13 cellular contexts compared by ENCODE assay signal in the genomic region with DNA sequence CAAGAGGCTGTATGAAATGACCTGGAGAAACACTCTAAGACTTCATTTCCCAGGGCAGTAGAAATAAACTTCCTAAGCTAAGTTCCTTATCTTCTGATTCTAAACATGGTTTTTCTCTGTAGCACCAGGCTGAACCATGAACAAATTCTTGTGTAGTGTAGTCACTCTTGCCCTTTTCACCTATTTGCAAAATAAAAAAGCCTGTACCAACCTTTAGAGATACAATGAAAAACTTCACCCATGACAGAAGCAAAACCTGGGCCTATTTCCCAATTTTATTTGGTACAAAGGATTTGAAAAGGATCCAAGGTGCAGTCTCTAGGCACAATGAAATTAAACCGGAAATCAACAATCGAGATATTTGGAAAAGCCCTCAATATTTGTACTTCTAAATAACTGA. TPM values are rescaled to one million over a fixed set of nuclear protein-coding genes. Genes with fewer than 3 reads are reported as not detected.
DNase-seq lines count a peak whose midpoint lies in the region; ATAC-seq and TF ChIP-seq lines count a peak whose summit lies in the region.
"Had no signal": no experiment of that assay in that cellular context is flagged by ENCODE, and none has a peak within 500 bp of the region (broad histone marks: within the 10 kb centered on the region; RNA-seq: fewer than 3 reads in every experiment).

No MANE protein-coding gene starts in this region.

- in situ Hi-C loops in astrocyte of the spinal cord (cut with HindIII; ENCODE audit: low sequenced_read_pairs), result no loop called here

- no peak for TF ChIP-seq RAD21 in SK-N-SH (IDR thresholded peaks at IDR 0.05; ENCODE audit: low read length)

- 67% methylated on average over 2 of the region's 2 CpGs for WGBS in SK-N-SH (ENCODE audit: low lambda C conversion rate)

- DNase-seq in SK-N-SH (no peak), astrocyte of the spinal cord (ENCODE audit: low read depth, low spot score) (peak; percentile 63), kidney tubule cell (ENCODE audit: low spot score) (peak; percentile 60), upper lobe of right lung (no peak), hippocampal formation (lab: John Stamatoyannopoulos, UW) (no peak)
- DNase-seq: activated naive CD8-positive, alpha-beta T cell treated with anti-CD3 and anti-CD28 coated beads for 36 hours; H7; NCI-H1105 had no signal

- no peaks in the 10 kb centered on the region for H3K9me2 ChIP-seq in SK-N-SH

- no peaks in the 10 kb centered on the region for H4K20me1 ChIP-seq in SK-N-SH (ENCODE audit: insufficient read depth)

- POLR2A ChIA-PET in SK-N-SH (lab: Yijun Ruan, JAX), result no interaction called here

- H3K36me3 ChIP-seq in SK-N-SH (replicated peaks in 1 of 2; ENCODE audit: control insufficient read depth in 1 of 2, insufficient read depth in 2 of 2, low read length in 1 of 2) (peaks cover 41 to 81% of the 10 kb centered on the region in 2 experiments), upper lobe of right lung (peaks cover 26% of the 10 kb centered on the region)

- ATAC-seq in SK-N-SH treated with all-trans-retinoic acid at 6 μM for 48 hours (no peak), upper lobe of right lung (no peak), HG02970 (IDR thresholded peaks at IDR 0.05; ENCODE audit: low FRiP score, unreplicated experiment) (no peak), GM19452 (IDR thresholded peaks at IDR 0.05; ENCODE audit: unreplicated experiment) (no peak)
- ATAC-seq: sciatic nerve had no signal

- no peak for TF ChIP-seq CTCF in SK-N-SH (IDR thresholded peaks at IDR 0.05)
- no peak for TF ChIP-seq CTCF in astrocyte of the spinal cord (IDR thresholded peaks at IDR 0.05; ENCODE audit: low read depth, low read length)
- TF ChIP-seq CTCF in upper lobe of right lung (IDR thresholded peaks at IDR 0.05), result no peak

- H3K4me3 ChIP-seq in SK-N-SH (ENCODE audit: low read depth in 2 of 2, low read length in 1 of 2) (no peak overlapping the region), astrocyte of the spinal cord (ENCODE audit: low read depth, low read length) (no peak overlapping the region), upper lobe of right lung (no peak overlapping the region)

- H3F3A ChIP-seq in SK-N-SH (replicated peaks; ENCODE audit: insufficient read depth), result peaks cover 14% of the 10 kb centered on the region

- no peak overlapping the region for H3K4me2 ChIP-seq in SK-N-SH

- H3K27ac ChIP-seq in SK-N-SH (ENCODE audit: low read depth in 2 of 2, low read length in 1 of 2) (no peak overlapping the region), upper lobe of right lung (peak overlapping the region; percentile 2)
- H3K27ac ChIP-seq: 22Rv1 had no signal

- H3K27me3 ChIP-seq in SK-N-SH (ENCODE audit: insufficient read depth) (no peaks in the 10 kb centered on the region), upper lobe of right lung (no peaks in the 10 kb centered on the region)

- no peak overlapping the region for H2AFZ ChIP-seq in SK-N-SH (ENCODE audit: low read depth)

- no peak overlapping the region for H3K9ac ChIP-seq in SK-N-SH

- H3K79me2 ChIP-seq in SK-N-SH (ENCODE audit: insufficient read depth), result no peaks in the 10 kb centered on the region

- CTCF ChIA-PET in SK-N-SH (lab: Yijun Ruan, JAX), result no interaction called here

- TF ChIP-seq EP300 in SK-N-SH (IDR thresholded peaks at IDR 0.05; ENCODE audit: borderline replicate concordance in 1 of 2, low read depth in 1 of 2, low read length in 1 of 2), result no peak

- intact Hi-C loops in upper lobe of right lung (cut with DNase I), result no loop called here

- H3K9me3 ChIP-seq in SK-N-SH (peaks cover 5% of the 10 kb centered on the region), upper lobe of right lung (no peaks in the 10 kb centered on the region)

- H3K4me1 ChIP-seq in SK-N-SH (ENCODE audit: control insufficient read depth in 1 of 2, insufficient read depth in 2 of 2, low read depth in 1 of 2, low read length in 1 of 2) (peaks cover 4 to 20% of the 10 kb centered on the region in 2 experiments; a peak in 3 of 4 replicates), upper lobe of right lung (no peaks in the 10 kb centered on the region)

TF ChIP-seq in SK-N-SH, 30 proteins besides CTCF, POLR2A, EP300 and RAD21:
- TF ChIP-seq SIN3A (IDR thresholded peaks at IDR 0.05; ENCODE audit: borderline replicate concordance, low read depth, low read length), result no peak
- TF ChIP-seq JUND (IDR thresholded peaks at IDR 0.05), result peak; percentile 15; the same call in 1 of the 2 replicates
- TF ChIP-seq RXRA (IDR thresholded peaks at IDR 0.05; ENCODE audit: borderline replicate concordance, low read depth), result peak; percentile 17; the same call in 1 of the 2 replicates
- TF ChIP-seq TCF12 (IDR thresholded peaks at IDR 0.05), result peak; percentile 25; the same call in 1 of the 2 replicates
- no peak for TF ChIP-seq MEF2A (IDR thresholded peaks at IDR 0.05; ENCODE audit: borderline replicate concordance, low read depth)
- TF ChIP-seq, protein P1, sequence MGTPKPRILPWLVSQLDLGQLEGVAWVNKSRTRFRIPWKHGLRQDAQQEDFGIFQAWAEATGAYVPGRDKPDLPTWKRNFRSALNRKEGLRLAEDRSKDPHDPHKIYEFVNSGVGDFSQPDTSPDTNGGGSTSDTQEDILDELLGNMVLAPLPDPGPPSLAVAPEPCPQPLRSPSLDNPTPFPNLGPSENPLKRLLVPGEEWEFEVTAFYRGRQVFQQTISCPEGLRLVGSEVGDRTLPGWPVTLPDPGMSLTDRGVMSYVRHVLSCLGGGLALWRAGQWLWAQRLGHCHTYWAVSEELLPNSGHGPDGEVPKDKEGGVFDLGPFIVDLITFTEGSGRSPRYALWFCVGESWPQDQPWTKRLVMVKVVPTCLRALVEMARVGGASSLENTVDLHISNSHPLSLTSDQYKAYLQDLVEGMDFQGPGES (IDR thresholded peaks at IDR 0.05; ENCODE audit: low read depth, low read length), result no peak
- TF ChIP-seq FOSL2 (IDR thresholded peaks at IDR 0.05; ENCODE audit: borderline replicate concordance, low read depth), result peak; percentile 33
- TF ChIP-seq FOXM1 (IDR thresholded peaks at IDR 0.05; ENCODE audit: low read depth), result no peak

TF ChIP-seq in SK-N-SH treated with all-trans-retinoic acid at 6 μM for 48 hours, 23 proteins besides CTCF, POLR2A, EP300 and RAD21 (continues in another document):
- TF ChIP-seq TOX (CRISPR knock-in tag; IDR thresholded peaks at IDR 0.05; ENCODE audit: borderline replicate concordance) (no peak), ZNF8 (CRISPR knock-in tag; IDR thresholded peaks at IDR 0.05) (no peak), CSDC2 (CRISPR knock-in tag; IDR thresholded peaks at IDR 0.05) (no peak), BACH2 (CRISPR knock-in tag; IDR thresholded peaks at IDR 0.05; ENCODE audit: borderline replicate concordance) (no peak), ZC3H10 (CRISPR knock-in tag; IDR thresholded peaks at IDR 0.05) (no peak), ZFP3 (CRISPR knock-in tag; IDR thresholded peaks at IDR 0.05) (no peak), RARB (CRISPR knock-in tag; IDR thresholded peaks at IDR 0.05) (no peak), PPARA (CRISPR knock-in tag; IDR thresholded peaks at IDR 0.05; ENCODE audit: borderline replicate concordance) (no peak), ZFP30 (CRISPR knock-in tag; IDR thresholded peaks at IDR 0.05) (no peak), GLIS3 (CRISPR knock-in tag; IDR thresholded peaks at IDR 0.05) (no peak), ARNTL (CRISPR knock-in tag; IDR thresholded peaks at IDR 0.05; ENCODE audit: borderline replicate concordance, low read depth) (no peak)
- TF ChIP-seq, protein P2, sequence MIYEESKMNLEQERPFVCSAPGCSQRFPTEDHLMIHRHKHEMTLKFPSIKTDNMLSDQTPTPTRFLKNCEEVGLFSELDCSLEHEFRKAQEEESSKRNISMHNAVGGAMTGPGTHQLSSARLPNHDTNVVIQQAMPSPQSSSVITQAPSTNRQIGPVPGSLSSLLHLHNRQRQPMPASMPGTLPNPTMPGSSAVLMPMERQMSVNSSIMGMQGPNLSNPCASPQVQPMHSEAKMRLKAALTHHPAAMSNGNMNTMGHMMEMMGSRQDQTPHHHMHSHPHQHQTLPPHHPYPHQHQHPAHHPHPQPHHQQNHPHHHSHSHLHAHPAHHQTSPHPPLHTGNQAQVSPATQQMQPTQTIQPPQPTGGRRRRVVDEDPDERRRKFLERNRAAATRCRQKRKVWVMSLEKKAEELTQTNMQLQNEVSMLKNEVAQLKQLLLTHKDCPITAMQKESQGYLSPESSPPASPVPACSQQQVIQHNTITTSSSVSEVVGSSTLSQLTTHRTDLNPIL (CRISPR knock-in tag; IDR thresholded peaks at IDR 0.05; ENCODE audit: low read depth), result no peak
- TF ChIP-seq, protein P3, sequence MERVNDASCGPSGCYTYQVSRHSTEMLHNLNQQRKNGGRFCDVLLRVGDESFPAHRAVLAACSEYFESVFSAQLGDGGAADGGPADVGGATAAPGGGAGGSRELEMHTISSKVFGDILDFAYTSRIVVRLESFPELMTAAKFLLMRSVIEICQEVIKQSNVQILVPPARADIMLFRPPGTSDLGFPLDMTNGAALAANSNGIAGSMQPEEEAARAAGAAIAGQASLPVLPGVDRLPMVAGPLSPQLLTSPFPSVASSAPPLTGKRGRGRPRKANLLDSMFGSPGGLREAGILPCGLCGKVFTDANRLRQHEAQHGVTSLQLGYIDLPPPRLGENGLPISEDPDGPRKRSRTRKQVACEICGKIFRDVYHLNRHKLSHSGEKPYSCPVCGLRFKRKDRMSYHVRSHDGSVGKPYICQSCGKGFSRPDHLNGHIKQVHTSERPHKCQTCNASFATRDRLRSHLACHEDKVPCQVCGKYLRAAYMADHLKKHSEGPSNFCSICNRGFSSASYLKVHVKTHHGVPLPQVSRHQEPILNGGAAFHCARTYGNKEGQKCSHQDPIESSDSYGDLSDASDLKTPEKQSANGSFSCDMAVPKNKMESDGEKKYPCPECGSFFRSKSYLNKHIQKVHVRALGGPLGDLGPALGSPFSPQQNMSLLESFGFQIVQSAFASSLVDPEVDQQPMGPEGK (CRISPR knock-in tag; IDR thresholded peaks at IDR 0.05; ENCODE audit: borderline replicate concordance), result no peak

RNA-seq across cellular contexts. Expression of a gene that starts 43.6 kb away (rescaled TPM):
- 5.5 and 6.1 TPM in 2 replicates for polyA plus RNA-seq in SK-N-SH (2012; rRNA removed)
- polyA plus RNA-seq in SK-N-SH (2012; cell fraction: cytosol; rRNA removed), result 4.8 and 4.9 TPM in 2 replicates
- 15.4 and 18.0 TPM in 2 replicates for polyA plus RNA-seq in SK-N-SH (2012; cell fraction: nucleus; rRNA removed)
- 26.6 TPM for total RNA-seq in upper lobe of right lung

RNA-seq across cellular contexts. Expression of a gene that starts 44.0 kb away (rescaled TPM):
- 44.5 and 55.1 TPM in 2 replicates for polyA plus RNA-seq in SK-N-SH (2012; rRNA removed)
- 23.6 and 26.5 TPM in 2 replicates for polyA plus RNA-seq in SK-N-SH (2012; cell fraction: cytosol; rRNA removed)
- 107 and 244 TPM in 2 replicates for polyA plus RNA-seq in SK-N-SH (2012; cell fraction: nucleus; rRNA removed)
- total RNA-seq in upper lobe of right lung, result 79.4 TPM

Comparison
In these comparisons a context has a peak if more than half of its experiments do, and no peak if none do; other contexts are left out.
1. DNase-seq: peak in astrocyte of the spinal cord (single experiment) and kidney tubule cell (single experiment); none in SK-N-SH (single experiment), upper lobe of right lung (single experiment) and hippocampal formation (0 of 2).